ENCODE assay signal across 24 cellular contexts in genomic region chr3:53490131-53490474, GRCh38.
"Had no signal": no experiment of that assay in that cellular context is flagged by ENCODE, and none has a peak within 500 bp of the region (broad histone marks: within the 10 kb centered on the region; RNA-seq: fewer than 3 reads in every experiment).

No MANE protein-coding gene starts in this region.

- H3K36me3 ChIP-seq: sigmoid colon, stomach, suprapubic skin, tibial nerve had no signal

- H3K27ac Mint-ChIP-seq: activated CD4-positive, alpha-beta memory T cell treated with anti-CD3 and anti-CD28 coated beads, Interleukin-2, amount 10 ng/mL, durations not matched to agents 7 days and 5 days; activated naive CD4-positive, alpha-beta T cell treated with anti-CD3 and anti-CD28 coated beads, Interleukin-2, amount 10 ng/mL, durations not matched to agents 7 days and 5 days; activated naive CD8-positive, alpha-beta T cell treated with anti-CD3 and anti-CD28 coated beads, Interleukin-2, amount 50 U/mL, for 24 hours; activated T-cell treated with anti-CD3 and anti-CD28 coated beads, Interleukin-2, amount 50 U/mL, for 72 hours; dendritic cell treated with granulocyte-macrophage colony-stimulating factor and Interleukin-4, amounts not matched to agents 40 ng/mL and 50 ng/mL, for 4 days; natural killer cell treated with Interleukin-12 subunit alpha and Interleukin-12 subunit beta and Interleukin-15 and Interleukin-18, amount 100 ng/mL, for 72 hours; stimulated activated memory B cell treated with anti-CD40 and anti-IgM and Interleukin-4, amounts not matched to agents 10 μg/mL and 1 μg/mL and 100 μg/mL, for 72 hours; T-helper 2 cell treated with Interferon-gamma antibody and Interleukin-4, amounts not matched to agents 5 μg/mL and 100 μg/mL, for 36 hours had no signal

- H3K4me3 ChIP-seq: body of pancreas, sigmoid colon, smooth muscle cell, stomach, suprapubic skin, tibial nerve had no signal

- H3K27me3 ChIP-seq: body of pancreas had no signal

- DNase-seq: activated CD4-positive, alpha-beta memory T cell treated with anti-CD3 and anti-CD28 coated beads, Interleukin-2, amount 10 ng/mL, durations not matched to agents 7 days and 5 days; activated CD4-positive, alpha-beta T cell treated with anti-CD3 and anti-CD28 coated beads for 48 hours; activated effector memory CD4-positive, alpha-beta T cell treated with anti-CD3 and anti-CD28 coated beads, Interleukin-2, amount 50 U/mL, for 16 hours; activated naive CD4-positive, alpha-beta T cell treated with anti-CD3 and anti-CD28 coated beads, Interleukin-2, amount 10 ng/mL, durations not matched to agents 7 days and 5 days; activated naive CD8-positive, alpha-beta T cell treated with anti-CD3 and anti-CD28 coated beads, Interleukin-2, amount 50 U/mL, for 24 hours; activated T-cell treated with anti-CD3 and anti-CD28 coated beads, Interleukin-2, amount 50 U/mL, for 72 hours; anterior cingulate cortex; body of pancreas; effector CD8-positive, alpha-beta T cell; foreskin melanocyte; glutamatergic neuron; hippocampal formation; midbrain; sigmoid colon; stimulated activated CD4-positive, alpha-beta T cell treated with anti-CD3 and anti-CD28 coated beads, Interleukin-15, amount 100 ng/mL, for 24 hours; stomach had no signal

- H3K27ac ChIP-seq: body of pancreas, sigmoid colon, stomach, suprapubic skin, tibial nerve had no signal

- H3K4me3 Mint-ChIP-seq: activated CD4-positive, alpha-beta memory T cell treated with anti-CD3 and anti-CD28 coated beads, Interleukin-2, amount 10 ng/mL, durations not matched to agents 7 days and 5 days; activated naive CD4-positive, alpha-beta T cell treated with anti-CD3 and anti-CD28 coated beads, Interleukin-2, amount 10 ng/mL, durations not matched to agents 7 days and 5 days; activated naive CD8-positive, alpha-beta T cell treated with anti-CD3 and anti-CD28 coated beads, Interleukin-2, amount 50 U/mL, for 24 hours; activated T-cell treated with anti-CD3 and anti-CD28 coated beads, Interleukin-2, amount 50 U/mL, for 72 hours; dendritic cell treated with granulocyte-macrophage colony-stimulating factor and Interleukin-4, amounts not matched to agents 40 ng/mL and 50 ng/mL, for 4 days; natural killer cell treated with Interleukin-12 subunit alpha and Interleukin-12 subunit beta and Interleukin-15 and Interleukin-18, amount 100 ng/mL, for 72 hours; stimulated activated memory B cell treated with anti-CD40 and anti-IgM and Interleukin-4, amounts not matched to agents 10 μg/mL and 1 μg/mL and 100 μg/mL, for 72 hours; T-helper 2 cell treated with Interferon-gamma antibody and Interleukin-4, amounts not matched to agents 5 μg/mL and 100 μg/mL, for 36 hours had no signal

- ATAC-seq: activated naive CD8-positive, alpha-beta T cell treated with anti-CD3 and anti-CD28 coated beads, Interleukin-2, amount 50 U/mL, for 24 hours; activated T-cell treated with anti-CD3 and anti-CD28 coated beads, Interleukin-2, amount 50 U/mL, for 72 hours; body of pancreas; natural killer cell treated with Interleukin-12 subunit alpha and Interleukin-12 subunit beta and Interleukin-15 and Interleukin-18, amount 100 ng/mL, for 72 hours; stimulated activated memory B cell treated with anti-CD40 and anti-IgM and Interleukin-4, amounts not matched to agents 10 μg/mL and 1 μg/mL and 100 μg/mL, for 72 hours had no signal

- H3K9me3 ChIP-seq: body of pancreas, sigmoid colon, stomach, suprapubic skin, tibial nerve had no signal

- H3K36me3 Mint-ChIP-seq: activated naive CD4-positive, alpha-beta T cell treated with anti-CD3 and anti-CD28 coated beads, Interleukin-2, amount 10 ng/mL, durations not matched to agents 7 days and 5 days; natural killer cell treated with Interleukin-12 subunit alpha and Interleukin-12 subunit beta and Interleukin-15 and Interleukin-18, amount 100 ng/mL, for 72 hours; stimulated activated memory B cell treated with anti-CD40 and anti-IgM and Interleukin-4, amounts not matched to agents 10 μg/mL and 1 μg/mL and 100 μg/mL, for 72 hours had no signal

- H3K4me2 ChIP-seq: smooth muscle cell had no signal

- FAIRE-seq: TTC549 had no signal
